ENCODE assay signal across 4 cellular contexts in the genomic region with DNA sequence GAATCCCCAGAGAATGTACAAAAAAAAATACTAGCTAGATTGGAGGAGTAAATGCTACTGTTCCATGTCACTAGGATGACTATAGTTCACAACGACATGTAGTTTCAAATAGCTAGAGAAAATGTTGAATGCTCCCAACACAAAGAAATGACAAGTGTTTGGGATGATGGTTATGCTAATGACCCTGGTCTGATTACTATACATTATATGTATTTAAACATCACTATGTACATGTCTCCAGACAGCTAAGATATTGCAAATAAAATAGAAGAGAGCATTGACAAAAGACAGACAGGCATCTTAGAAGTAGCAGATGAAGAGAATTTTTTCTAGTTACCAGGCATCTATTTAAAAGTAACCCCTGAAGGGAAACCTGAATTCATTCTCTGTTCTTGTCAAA.
"Had no signal": no experiment of that assay in that cellular context is flagged by ENCODE, and none has a peak within 500 bp of the region (broad histone marks: within the 10 kb centered on the region; RNA-seq: fewer than 3 reads in every experiment).

No MANE protein-coding gene starts in this region.

- ATAC-seq: HepG2, K562 had no signal

- H3K9ac ChIP-seq: KMS-11 had no signal

- H3K4me2 ChIP-seq: KMS-11 had no signal

- H3K27ac ChIP-seq: HL-60, KMS-11 had no signal

- H3K4me3 ChIP-seq: K562 had no signal
